In the genomic region with DNA sequence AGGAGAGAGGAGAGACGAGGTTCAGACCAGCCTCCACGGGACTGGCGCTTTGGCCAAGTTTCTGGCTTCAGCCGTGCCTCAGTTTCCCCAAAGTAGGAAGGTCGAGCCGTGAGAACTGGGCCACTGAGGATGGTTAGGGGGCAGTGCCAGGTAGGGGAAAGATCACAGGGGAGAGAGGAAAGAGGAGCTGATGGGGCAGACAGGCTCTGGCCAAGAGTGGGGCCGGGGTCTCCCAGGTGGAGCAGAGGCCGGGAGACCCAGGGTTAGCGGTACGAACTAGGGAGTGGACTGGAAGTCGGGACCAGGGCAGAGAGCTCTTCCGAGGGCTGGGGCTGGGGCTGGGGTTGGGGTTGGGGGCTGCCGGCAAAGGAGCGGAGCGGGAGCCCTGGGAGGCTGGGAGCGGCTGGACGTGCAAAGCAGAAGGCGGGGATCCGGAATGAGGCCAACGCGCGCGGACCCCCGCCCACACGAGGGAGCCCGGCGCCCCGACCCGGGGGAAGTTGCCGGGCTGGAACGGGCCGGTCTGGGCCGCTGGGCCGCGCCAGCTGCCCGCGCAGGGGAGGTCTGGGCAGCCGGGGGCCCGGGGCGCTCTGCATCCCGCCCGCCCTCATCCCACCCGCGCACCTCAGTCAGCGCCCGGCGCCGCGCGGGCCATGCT, we compare ENCODE assay signal across 8 cellular contexts.
DNase-seq lines count a peak whose midpoint lies in the region.

No MANE protein-coding gene starts in this region.

- H3K9me3 Mint-ChIP-seq in activated naive CD4-positive, alpha-beta T cell treated with anti-CD3 and anti-CD28 coated beads, Interleukin-2, amount 10 ng/mL, durations not matched to agents 7 days and 5 days, result no peaks in the 10 kb centered on the region

- CTCF ChIA-PET in activated naive CD4-positive, alpha-beta T cell treated with anti-CD3 and anti-CD28 coated beads, Interleukin-2, amount 10 ng/mL, durations not matched to agents 7 days and 5 days (lab: Charles Lee), result interaction anchor here (0.8 to 1.6 kb wide), 4 partner anchors 30 to 86 kb away, joined by 3 to 6 read pairs (median 3); no protein-coding TSS in a partner anchor

- H3K27me3 Mint-ChIP-seq in activated naive CD4-positive, alpha-beta T cell treated with anti-CD3 and anti-CD28 coated beads, Interleukin-2, amount 10 ng/mL, durations not matched to agents 7 days and 5 days, result peaks cover 5% of the 10 kb centered on the region

- no peak for DNase-seq in activated naive CD4-positive, alpha-beta T cell treated with anti-CD3 and anti-CD28 coated beads, Interleukin-2, amount 10 ng/mL, durations not matched to agents 7 days and 5 days
- no peak for DNase-seq in activated naive CD4-positive, alpha-beta T cell (lab: John Stamatoyannopoulos, UW)
- peak; percentile 58 for DNase-seq in UCSD-AML1 (lab: John Stamatoyannopoulos, UW; ENCODE audit: unreplicated experiment)
- peak; percentile 29 for DNase-seq in germinal center (ENCODE audit: low spot score)
- DNase-seq in retina, result peak; percentile 28
- DNase-seq in NCI-H510A treated with DMSO at 0.1 percent for 48 hours (lab: John Stamatoyannopoulos, UW), result no peak
- DNase-seq in NCI-H2029 (lab: John Stamatoyannopoulos, UW), result no peak
- DNase-seq in NCI-H2171 (lab: John Stamatoyannopoulos, UW), result no peak

- peaks cover 22% of the 10 kb centered on the region for H3K36me3 Mint-ChIP-seq in activated naive CD4-positive, alpha-beta T cell treated with anti-CD3 and anti-CD28 coated beads, Interleukin-2, amount 10 ng/mL, durations not matched to agents 7 days and 5 days

- peak overlapping the region; percentile 77 for H3K27ac Mint-ChIP-seq in activated naive CD4-positive, alpha-beta T cell treated with anti-CD3 and anti-CD28 coated beads, Interleukin-2, amount 10 ng/mL, durations not matched to agents 7 days and 5 days

- peaks cover 42% of the 10 kb centered on the region for H3K4me1 Mint-ChIP-seq in activated naive CD4-positive, alpha-beta T cell treated with anti-CD3 and anti-CD28 coated beads, Interleukin-2, amount 10 ng/mL, durations not matched to agents 7 days and 5 days

- H3K4me3 Mint-ChIP-seq in activated naive CD4-positive, alpha-beta T cell treated with anti-CD3 and anti-CD28 coated beads, Interleukin-2, amount 10 ng/mL, durations not matched to agents 7 days and 5 days, result peak overlapping the region; percentile 95

Comparison
In these comparisons a context has a peak if more than half of its experiments do, and no peak if none do; other contexts are left out.
1. DNase-seq: peak in UCSD-AML1 (single experiment), germinal center (single experiment) and retina (single experiment); none in activated naive CD4-positive, alpha-beta T cell treated with anti-CD3 and anti-CD28 coated beads, Interleukin-2, amount 10 ng/mL, durations not matched to agents 7 days and 5 days (single experiment), activated naive CD4-positive, alpha-beta T cell (0 of 4), NCI-H510A treated with DMSO at 0.1 percent for 48 hours (single experiment), NCI-H2029 (single experiment) and NCI-H2171 (single experiment).